In the genomic region with DNA sequence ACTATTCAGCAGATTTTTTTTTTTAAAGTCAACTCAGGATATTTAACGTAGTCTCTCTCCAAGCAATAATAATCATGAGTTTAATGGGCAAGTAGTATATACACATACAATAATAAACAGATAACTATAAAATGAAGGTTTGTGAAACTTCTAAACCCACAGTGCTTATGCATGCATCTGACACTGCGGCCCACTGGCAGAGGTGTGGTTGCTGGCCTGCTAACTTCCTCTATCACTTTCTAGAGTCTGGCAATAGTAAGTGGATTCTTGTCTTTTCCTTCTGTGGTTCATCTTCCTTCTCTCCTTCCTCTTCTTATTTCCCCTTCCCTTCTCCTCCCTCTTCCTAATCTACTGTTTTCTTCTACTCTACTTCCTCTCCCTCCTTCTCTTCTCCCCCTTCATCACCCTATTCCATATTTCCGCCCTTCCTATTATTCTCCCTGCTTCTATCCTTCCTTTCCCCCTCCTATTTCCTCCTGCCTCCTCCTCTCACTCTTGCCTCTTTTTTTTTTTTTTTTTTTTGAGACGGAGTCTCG, we compare ENCODE assay signal across 1 cellular context.
A peak's percentile ranks its signal among the peaks of the same experiment; 100 is the strongest.
TF ChIP-seq lines count a peak whose summit lies in the region.

No MANE protein-coding gene starts in this region.

TF ChIP-seq in GM12878, 131 proteins besides CTCF, POLR2A, EP300 and RAD21 (continued from another document):
- TF ChIP-seq ATF2 (IDR thresholded peaks at IDR 0.05; ENCODE audit: low read length) (no peak), HCFC1 (IDR thresholded peaks at IDR 0.05; ENCODE audit: low read length) (no peak), CEBPZ (IDR thresholded peaks at IDR 0.05; ENCODE audit: low read depth, low read length) (no peak), SREBF1 (IDR thresholded peaks at IDR 0.05; ENCODE audit: low read length) (no peak), CHD4 (IDR thresholded peaks at IDR 0.05) (no peak), IKZF2 (IDR thresholded peaks at IDR 0.05) (peak; percentile 44 to 62; a peak in 3 of 4 replicates), HDGF (IDR thresholded peaks at IDR 0.05) (0 out of 2 replicates have a peak, but pooled peaks have one; percentile 68), YY1 (IDR thresholded peaks at IDR 0.05; ENCODE audit: low read depth, low read length) (no peak), RELB (IDR thresholded peaks at IDR 0.05; ENCODE audit: low read depth) (no peak; the same call in 1 of the 2 replicates), NBN (IDR thresholded peaks at IDR 0.05) (0 out of 2 replicates have a peak, but pooled peaks have one; percentile 43), YBX1 (IDR thresholded peaks at IDR 0.05) (0 out of 2 replicates have a peak, but pooled peaks have one; percentile 33), NFYA (IDR thresholded peaks at IDR 0.05; ENCODE audit: borderline replicate concordance, low read depth, low read length) (no peak), BACH1 (IDR thresholded peaks at IDR 0.05; ENCODE audit: borderline replicate concordance) (no peak), MEF2B (IDR thresholded peaks at IDR 0.05; ENCODE audit: partially characterized antibody, poor library complexity, severe bottlenecking) (no peak), ATF7 (IDR thresholded peaks at IDR 0.05; ENCODE audit: low read depth) (peak; percentile 22; the same call in 1 of the 2 replicates), PAX5 (IDR thresholded peaks at IDR 0.05; ENCODE audit: borderline replicate concordance, low read depth, low read length) (no peak), EGR1 (IDR thresholded peaks at IDR 0.05; ENCODE audit: borderline replicate concordance in 1 of 2, low read depth in 2 of 2, low read length in 2 of 2) (no peak), NFIC (IDR thresholded peaks at IDR 0.05; ENCODE audit: low read depth, low read length) (no peak), RCOR1 (conservative IDR thresholded peaks at IDR 0.05; ENCODE audit: low read depth, low read length) (no peak), SMARCA5 (IDR thresholded peaks at IDR 0.05) (no peak), MTA2 (IDR thresholded peaks at IDR 0.05; ENCODE audit: low read depth) (peak; percentile 21; the same call in 1 of the 2 replicates), ZNF207 (IDR thresholded peaks at IDR 0.05; ENCODE audit: borderline replicate concordance) (no peak), CUX1 (IDR thresholded peaks at IDR 0.05; ENCODE audit: insufficient replicate concordance, low read depth, low read length) (no peak), CEBPB (IDR thresholded peaks at IDR 0.05; ENCODE audit: borderline replicate concordance in 1 of 2, low read depth in 2 of 2, low read length in 2 of 2) (no peak), EED (IDR thresholded peaks at IDR 0.05; ENCODE audit: low read depth) (no peak)
- TF ChIP-seq, protein P1, sequence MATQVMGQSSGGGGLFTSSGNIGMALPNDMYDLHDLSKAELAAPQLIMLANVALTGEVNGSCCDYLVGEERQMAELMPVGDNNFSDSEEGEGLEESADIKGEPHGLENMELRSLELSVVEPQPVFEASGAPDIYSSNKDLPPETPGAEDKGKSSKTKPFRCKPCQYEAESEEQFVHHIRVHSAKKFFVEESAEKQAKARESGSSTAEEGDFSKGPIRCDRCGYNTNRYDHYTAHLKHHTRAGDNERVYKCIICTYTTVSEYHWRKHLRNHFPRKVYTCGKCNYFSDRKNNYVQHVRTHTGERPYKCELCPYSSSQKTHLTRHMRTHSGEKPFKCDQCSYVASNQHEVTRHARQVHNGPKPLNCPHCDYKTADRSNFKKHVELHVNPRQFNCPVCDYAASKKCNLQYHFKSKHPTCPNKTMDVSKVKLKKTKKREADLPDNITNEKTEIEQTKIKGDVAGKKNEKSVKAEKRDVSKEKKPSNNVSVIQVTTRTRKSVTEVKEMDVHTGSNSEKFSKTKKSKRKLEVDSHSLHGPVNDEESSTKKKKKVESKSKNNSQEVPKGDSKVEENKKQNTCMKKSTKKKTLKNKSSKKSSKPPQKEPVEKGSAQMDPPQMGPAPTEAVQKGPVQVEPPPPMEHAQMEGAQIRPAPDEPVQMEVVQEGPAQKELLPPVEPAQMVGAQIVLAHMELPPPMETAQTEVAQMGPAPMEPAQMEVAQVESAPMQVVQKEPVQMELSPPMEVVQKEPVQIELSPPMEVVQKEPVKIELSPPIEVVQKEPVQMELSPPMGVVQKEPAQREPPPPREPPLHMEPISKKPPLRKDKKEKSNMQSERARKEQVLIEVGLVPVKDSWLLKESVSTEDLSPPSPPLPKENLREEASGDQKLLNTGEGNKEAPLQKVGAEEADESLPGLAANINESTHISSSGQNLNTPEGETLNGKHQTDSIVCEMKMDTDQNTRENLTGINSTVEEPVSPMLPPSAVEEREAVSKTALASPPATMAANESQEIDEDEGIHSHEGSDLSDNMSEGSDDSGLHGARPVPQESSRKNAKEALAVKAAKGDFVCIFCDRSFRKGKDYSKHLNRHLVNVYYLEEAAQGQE (IDR thresholded peaks at IDR 0.05; ENCODE audit: low read depth, low read length) = no peak
- TF ChIP-seq, protein P2, sequence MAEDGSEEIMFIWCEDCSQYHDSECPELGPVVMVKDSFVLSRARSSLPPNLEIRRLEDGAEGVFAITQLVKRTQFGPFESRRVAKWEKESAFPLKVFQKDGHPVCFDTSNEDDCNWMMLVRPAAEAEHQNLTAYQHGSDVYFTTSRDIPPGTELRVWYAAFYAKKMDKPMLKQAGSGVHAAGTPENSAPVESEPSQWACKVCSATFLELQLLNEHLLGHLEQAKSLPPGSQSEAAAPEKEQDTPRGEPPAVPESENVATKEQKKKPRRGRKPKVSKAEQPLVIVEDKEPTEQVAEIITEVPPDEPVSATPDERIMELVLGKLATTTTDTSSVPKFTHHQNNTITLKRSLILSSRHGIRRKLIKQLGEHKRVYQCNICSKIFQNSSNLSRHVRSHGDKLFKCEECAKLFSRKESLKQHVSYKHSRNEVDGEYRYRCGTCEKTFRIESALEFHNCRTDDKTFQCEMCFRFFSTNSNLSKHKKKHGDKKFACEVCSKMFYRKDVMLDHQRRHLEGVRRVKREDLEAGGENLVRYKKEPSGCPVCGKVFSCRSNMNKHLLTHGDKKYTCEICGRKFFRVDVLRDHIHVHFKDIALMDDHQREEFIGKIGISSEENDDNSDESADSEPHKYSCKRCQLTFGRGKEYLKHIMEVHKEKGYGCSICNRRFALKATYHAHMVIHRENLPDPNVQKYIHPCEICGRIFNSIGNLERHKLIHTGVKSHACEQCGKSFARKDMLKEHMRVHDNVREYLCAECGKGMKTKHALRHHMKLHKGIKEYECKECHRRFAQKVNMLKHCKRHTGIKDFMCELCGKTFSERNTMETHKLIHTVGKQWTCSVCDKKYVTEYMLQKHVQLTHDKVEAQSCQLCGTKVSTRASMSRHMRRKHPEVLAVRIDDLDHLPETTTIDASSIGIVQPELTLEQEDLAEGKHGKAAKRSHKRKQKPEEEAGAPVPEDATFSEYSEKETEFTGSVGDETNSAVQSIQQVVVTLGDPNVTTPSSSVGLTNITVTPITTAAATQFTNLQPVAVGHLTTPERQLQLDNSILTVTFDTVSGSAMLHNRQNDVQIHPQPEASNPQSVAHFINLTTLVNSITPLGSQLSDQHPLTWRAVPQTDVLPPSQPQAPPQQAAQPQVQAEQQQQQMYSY (CRISPR knock-in tag; IDR thresholded peaks at IDR 0.05) = no peak
- TF ChIP-seq, protein P3, sequence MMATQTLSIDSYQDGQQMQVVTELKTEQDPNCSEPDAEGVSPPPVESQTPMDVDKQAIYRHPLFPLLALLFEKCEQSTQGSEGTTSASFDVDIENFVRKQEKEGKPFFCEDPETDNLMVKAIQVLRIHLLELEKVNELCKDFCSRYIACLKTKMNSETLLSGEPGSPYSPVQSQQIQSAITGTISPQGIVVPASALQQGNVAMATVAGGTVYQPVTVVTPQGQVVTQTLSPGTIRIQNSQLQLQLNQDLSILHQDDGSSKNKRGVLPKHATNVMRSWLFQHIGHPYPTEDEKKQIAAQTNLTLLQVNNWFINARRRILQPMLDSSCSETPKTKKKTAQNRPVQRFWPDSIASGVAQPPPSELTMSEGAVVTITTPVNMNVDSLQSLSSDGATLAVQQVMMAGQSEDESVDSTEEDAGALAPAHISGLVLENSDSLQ (IDR thresholded peaks at IDR 0.05) = no peak
- TF ChIP-seq, protein P4, sequence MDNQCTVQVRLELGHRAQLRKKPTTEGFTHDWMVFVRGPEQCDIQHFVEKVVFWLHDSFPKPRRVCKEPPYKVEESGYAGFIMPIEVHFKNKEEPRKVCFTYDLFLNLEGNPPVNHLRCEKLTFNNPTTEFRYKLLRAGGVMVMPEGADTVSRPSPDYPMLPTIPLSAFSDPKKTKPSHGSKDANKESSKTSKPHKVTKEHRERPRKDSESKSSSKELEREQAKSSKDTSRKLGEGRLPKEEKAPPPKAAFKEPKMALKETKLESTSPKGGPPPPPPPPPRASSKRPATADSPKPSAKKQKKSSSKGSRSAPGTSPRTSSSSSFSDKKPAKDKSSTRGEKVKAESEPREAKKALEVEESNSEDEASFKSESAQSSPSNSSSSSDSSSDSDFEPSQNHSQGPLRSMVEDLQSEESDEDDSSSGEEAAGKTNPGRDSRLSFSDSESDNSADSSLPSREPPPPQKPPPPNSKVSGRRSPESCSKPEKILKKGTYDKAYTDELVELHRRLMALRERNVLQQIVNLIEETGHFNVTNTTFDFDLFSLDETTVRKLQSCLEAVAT (IDR thresholded peaks at IDR 0.05) = 0 out of 2 replicates have a peak, but pooled peaks have one; percentile 48
- TF ChIP-seq, protein P5, sequence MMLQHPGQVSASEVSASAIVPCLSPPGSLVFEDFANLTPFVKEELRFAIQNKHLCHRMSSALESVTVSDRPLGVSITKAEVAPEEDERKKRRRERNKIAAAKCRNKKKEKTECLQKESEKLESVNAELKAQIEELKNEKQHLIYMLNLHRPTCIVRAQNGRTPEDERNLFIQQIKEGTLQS (IDR thresholded peaks at IDR 0.05; ENCODE audit: borderline replicate concordance, extremely low read depth, low read depth, low read length) = no peak
